Comparison of ENCODE assay signal across 36 cellular contexts in the genomic region with DNA sequence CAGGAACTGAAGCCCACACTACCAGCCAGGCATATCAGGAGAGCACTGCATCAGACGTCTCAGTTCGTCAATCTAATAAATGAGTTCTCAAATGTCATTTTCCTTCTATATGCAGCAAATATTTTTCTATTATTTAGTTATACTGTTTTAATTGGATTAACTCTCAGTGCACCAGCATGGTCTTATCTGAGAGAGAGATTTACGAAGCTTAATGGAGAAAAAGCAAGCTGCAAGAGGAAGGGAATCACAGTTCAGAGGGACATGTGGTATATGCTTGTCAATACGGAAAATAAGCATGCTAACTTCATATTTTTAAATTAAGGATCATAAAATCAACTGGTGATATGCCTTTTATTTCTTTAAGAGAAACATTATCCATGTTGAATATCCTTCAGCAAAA.
"Had no signal": no experiment of that assay in that cellular context is flagged by ENCODE, and none has a peak within 500 bp of the region (broad histone marks: within the 10 kb centered on the region; RNA-seq: fewer than 3 reads in every experiment).

No MANE protein-coding gene starts in this region.

- H3K27me3 ChIP-seq: ascending aorta, cardiac muscle cell, MG63 had no signal

- DNase-seq: activated CD4-positive, alpha-beta T cell treated with anti-CD3 and anti-CD28 coated beads for 36 hours; activated CD4-positive, alpha-beta T cell treated with anti-CD3 and anti-CD28 coated beads, Interleukin-2, amount 10 ng/mL, durations not matched to agents 7 days and 5 days; activated CD4-positive, alpha-beta T cell treated with anti-CD3 and anti-CD28 coated beads, Interleukin-2, amount 50 U/mL, for 48 hours; activated CD8-positive, alpha-beta T cell treated with anti-CD3 and anti-CD28 coated beads, Interleukin-2, amount 10 ng/mL, durations not matched to agents 7 days and 5 days; activated gamma-delta T cell; activated naive CD4-positive, alpha-beta T cell treated with Interleukin-2 at 50 U/mL for 16 hours; activated naive CD8-positive, alpha-beta T cell treated with anti-CD3 and anti-CD28 coated beads, Interleukin-2, amount 10 ng/mL, durations not matched to agents 7 days and 5 days; activated T-cell treated with anti-CD3 and anti-CD28 coated beads, Interleukin-2, amount 50 U/mL, for 24 hours; amygdala; Kasumi-1; KG1; MG63; NCI-H1048; NCI-H1105 treated with DMSO at 0.1 percent for 48 hours; NCI-H1436; NCI-H1694; NCI-H2107; NCI-H2171; NCI-H510A treated with DMSO at 0.1 percent for 48 hours; NCI-H526 treated with DMSO at 0.1 percent for 48 hours; NCI-H774; PC-9; SIG-M5 had no signal

- H3K27ac ChIP-seq: ascending aorta, cardiac muscle cell, PC-9, RWPE1 had no signal

- H3K36me3 ChIP-seq: ascending aorta, cardiac muscle cell, MG63 had no signal

- H3K9me3 ChIP-seq: ascending aorta, MG63 had no signal

- H3K4me1 Mint-ChIP-seq: activated CD4-positive, alpha-beta T cell treated with anti-CD3 and anti-CD28 coated beads for 36 hours; activated CD4-positive, alpha-beta T cell treated with anti-CD3 and anti-CD28 coated beads, Interleukin-2, amount 10 ng/mL, durations not matched to agents 7 days and 5 days; activated naive CD4-positive, alpha-beta T cell treated with anti-CD3 and anti-CD28 coated beads, Interleukin-2, amount 50 U/mL, for 24 hours; activated naive CD8-positive, alpha-beta T cell treated with anti-CD3 and anti-CD28 coated beads, Interleukin-2, amount 10 ng/mL, durations not matched to agents 7 days and 5 days; central memory CD8-positive, alpha-beta T cell; WTC11 had no signal

- H3K36me3 Mint-ChIP-seq: activated naive CD4-positive, alpha-beta T cell treated with anti-CD3 and anti-CD28 coated beads, Interleukin-2, amount 50 U/mL, for 24 hours; activated naive CD8-positive, alpha-beta T cell treated with anti-CD3 and anti-CD28 coated beads, Interleukin-2, amount 10 ng/mL, durations not matched to agents 7 days and 5 days; WTC11 had no signal

- H3K4me3 Mint-ChIP-seq: activated CD4-positive, alpha-beta T cell treated with anti-CD3 and anti-CD28 coated beads for 36 hours; activated CD4-positive, alpha-beta T cell treated with anti-CD3 and anti-CD28 coated beads, Interleukin-2, amount 10 ng/mL, durations not matched to agents 7 days and 5 days; activated CD8-positive, alpha-beta T cell treated with anti-CD3 and anti-CD28 coated beads, Interleukin-2, amount 10 ng/mL, durations not matched to agents 7 days and 5 days; activated naive CD4-positive, alpha-beta T cell treated with anti-CD3 and anti-CD28 coated beads, Interleukin-2, amount 50 U/mL, for 24 hours; activated naive CD8-positive, alpha-beta T cell treated with anti-CD3 and anti-CD28 coated beads, Interleukin-2, amount 10 ng/mL, durations not matched to agents 7 days and 5 days; activated T-cell treated with anti-CD3 and anti-CD28 coated beads, Interleukin-2, amount 50 U/mL, for 24 hours; central memory CD8-positive, alpha-beta T cell; T-helper 1 cell treated with Interleukin-12 subunit alpha and Interleukin-12 subunit beta and Interleukin-4 antibody, amounts not matched to agents 30 μg/mL and 1 μg/mL, for 36 hours; T-helper 2 cell treated with Interferon-gamma antibody and Interleukin-4, amounts not matched to agents 5 μg/mL and 100 μg/mL, for 36 hours; WTC11 had no signal

- H3K27me3 Mint-ChIP-seq: activated CD4-positive, alpha-beta T cell treated with anti-CD3 and anti-CD28 coated beads for 36 hours; activated naive CD4-positive, alpha-beta T cell treated with anti-CD3 and anti-CD28 coated beads, Interleukin-2, amount 50 U/mL, for 24 hours; activated T-cell treated with anti-CD3 and anti-CD28 coated beads, Interleukin-2, amount 50 U/mL, for 24 hours; central memory CD8-positive, alpha-beta T cell had no signal

- ATAC-seq: activated CD4-positive, alpha-beta T cell treated with anti-CD3 and anti-CD28 coated beads for 36 hours; activated CD4-positive, CD25-positive, alpha-beta regulatory T cell treated with anti-CD3 and anti-CD28 coated beads, Interleukin-2, amount 50 U/mL, for 24 hours; activated CD8-positive, alpha-beta T cell treated with anti-CD3 and anti-CD28 coated beads, Interleukin-2, amount 10 ng/mL, durations not matched to agents 7 days and 5 days; Right ventricle myocardium inferior; WTC11 had no signal

- H3K4me2 ChIP-seq: PC-9 had no signal

- H3K27ac Mint-ChIP-seq: activated CD4-positive, alpha-beta T cell treated with anti-CD3 and anti-CD28 coated beads for 36 hours; activated CD4-positive, alpha-beta T cell treated with anti-CD3 and anti-CD28 coated beads, Interleukin-2, amount 10 ng/mL, durations not matched to agents 7 days and 5 days; activated CD8-positive, alpha-beta T cell treated with anti-CD3 and anti-CD28 coated beads, Interleukin-2, amount 10 ng/mL, durations not matched to agents 7 days and 5 days; activated naive CD4-positive, alpha-beta T cell treated with anti-CD3 and anti-CD28 coated beads, Interleukin-2, amount 50 U/mL, for 24 hours; activated naive CD8-positive, alpha-beta T cell treated with anti-CD3 and anti-CD28 coated beads, Interleukin-2, amount 10 ng/mL, durations not matched to agents 7 days and 5 days; activated T-cell treated with anti-CD3 and anti-CD28 coated beads, Interleukin-2, amount 50 U/mL, for 24 hours; activated T-helper 2 cell treated with anti-CD3 and anti-CD28 coated beads, Interferon-gamma antibody, Interleukin-2, Interleukin-4, amounts not matched to agents 10 μg/mL and 5 μg/mL and 100 μg/mL, durations not matched to agents 14 hours and 24 hours and 36 hours; T-helper 1 cell treated with Interleukin-12 subunit alpha and Interleukin-12 subunit beta and Interleukin-4 antibody, amounts not matched to agents 30 μg/mL and 1 μg/mL, for 36 hours; T-helper 2 cell treated with Interferon-gamma antibody and Interleukin-4, amounts not matched to agents 5 μg/mL and 100 μg/mL, for 36 hours; WTC11 had no signal

- H3K4me3 ChIP-seq: ascending aorta, cardiac muscle cell, MG63, PC-9 had no signal

- H3K9me3 Mint-ChIP-seq: activated CD4-positive, alpha-beta T cell treated with anti-CD3 and anti-CD28 coated beads, Interleukin-2, amount 10 ng/mL, durations not matched to agents 7 days and 5 days; activated naive CD4-positive, alpha-beta T cell treated with anti-CD3 and anti-CD28 coated beads, Interleukin-2, amount 50 U/mL, for 24 hours; activated naive CD8-positive, alpha-beta T cell treated with anti-CD3 and anti-CD28 coated beads, Interleukin-2, amount 10 ng/mL, durations not matched to agents 7 days and 5 days; activated T-cell treated with anti-CD3 and anti-CD28 coated beads, Interleukin-2, amount 50 U/mL, for 24 hours; activated T-helper 2 cell treated with anti-CD3 and anti-CD28 coated beads, Interferon-gamma antibody, Interleukin-2, Interleukin-4, amounts not matched to agents 10 μg/mL and 5 μg/mL and 100 μg/mL, durations not matched to agents 14 hours and 24 hours and 36 hours; central memory CD8-positive, alpha-beta T cell; T-helper 1 cell treated with Interleukin-12 subunit alpha and Interleukin-12 subunit beta and Interleukin-4 antibody, amounts not matched to agents 30 μg/mL and 1 μg/mL, for 36 hours; T-helper 2 cell treated with Interferon-gamma antibody and Interleukin-4, amounts not matched to agents 5 μg/mL and 100 μg/mL, for 36 hours; WTC11 had no signal

- FAIRE-seq: RCC 7860, TTC549 had no signal

- H3K4me1 ChIP-seq: ascending aorta had no signal
